Comparison of ENCODE assay signal across 9 cellular contexts in genomic region chr19:38733493-38734175, GRCh38. TPM values are rescaled to one million over a fixed set of nuclear protein-coding genes. Genes with fewer than 3 reads are reported as not detected.
A peak's percentile ranks its signal among the peaks of the same experiment; 100 is the strongest.
DNase-seq lines count a peak whose midpoint lies in the region; ATAC-seq and TF ChIP-seq lines count a peak whose summit lies in the region.
"Had no signal": no experiment of that assay in that cellular context is flagged by ENCODE, and none has a peak within 500 bp of the region (broad histone marks: within the 10 kb centered on the region; RNA-seq: fewer than 3 reads in every experiment).

No MANE protein-coding gene starts in this region.

- peaks cover 25% of the 10 kb centered on the region for H3F3A ChIP-seq in MM.1S (ENCODE audit: insufficient read depth, low read length)

- TF ChIP-seq CTCF in MM.1S (IDR thresholded peaks at IDR 0.05; ENCODE audit: low read length), result no peak
- no peak for TF ChIP-seq CTCF in chondrocyte (IDR thresholded peaks at IDR 0.05)
- TF ChIP-seq CTCF in neural crest cell (conservative IDR thresholded peaks at IDR 0.05), result no peak

- H3K9me3 ChIP-seq in BLaER1 treated with 17β-estradiol and CSF1 and Interleukin-3, amounts not matched to agents 10 nM and 100 nM (replicated peaks in 1 of 11), result no peaks in the 10 kb centered on the region
- no peaks in the 10 kb centered on the region for H3K9me3 ChIP-seq in MM.1S (replicated peaks; ENCODE audit: insufficient read depth, low read length)

- H3K4me3 ChIP-seq in BLaER1 treated with 17β-estradiol and CSF1 and Interleukin-3, amounts not matched to agents 10 nM and 100 nM, result 0 out of 20 replicates have a peak overlapping the region, but pooled peaks of 1 of the 10 experiments have one; percentile 29
- peak overlapping the region; percentile 60 for H3K4me3 ChIP-seq in MM.1S (ENCODE audit: low read length)

- H3K36me3 Mint-ChIP-seq in chondrocyte (ENCODE audit: low read depth) (peaks cover 23% of the 10 kb centered on the region), neural crest cell (ENCODE audit: low read depth) (peaks cover 7% of the 10 kb centered on the region)

- H4K20me1 ChIP-seq in BLaER1 treated with 17β-estradiol and CSF1 and Interleukin-3, amounts not matched to agents 10 nM and 100 nM, result peaks cover 0 to 14% (median 0%) of the 10 kb centered on the region in 11 experiments; a peak in 5 of 22 replicates
- H4K20me1 ChIP-seq in MM.1S (ENCODE audit: insufficient read depth, low read length), result no peaks in the 10 kb centered on the region

- peaks cover 26 to 48% (median 38%) of the 10 kb centered on the region in 10 experiments for H3K4me1 ChIP-seq in BLaER1 treated with 17β-estradiol and CSF1 and Interleukin-3, amounts not matched to agents 10 nM and 100 nM
- H3K4me1 ChIP-seq in MM.1S (ENCODE audit: low read length), result peaks cover 18% of the 10 kb centered on the region

- H3K79me2 ChIP-seq in MM.1S (ENCODE audit: low read length), result no peaks in the 10 kb centered on the region

- H3K4me1 Mint-ChIP-seq in chondrocyte (ENCODE audit: low read depth) (peaks cover 46% of the 10 kb centered on the region), neural crest cell (peaks cover 16% of the 10 kb centered on the region)

- peak overlapping the region; percentile 71 for H2AFZ ChIP-seq in MM.1S (ENCODE audit: low read length)

- H3K9me2 ChIP-seq in MM.1S (replicated peaks; ENCODE audit: insufficient read depth, low read length), result no peaks in the 10 kb centered on the region

- H3K9me3 Mint-ChIP-seq in chondrocyte (ENCODE audit: low read depth) (no peaks in the 10 kb centered on the region), neural crest cell (no peaks in the 10 kb centered on the region)

- H3K4me3 Mint-ChIP-seq in chondrocyte (ENCODE audit: unreplicated experiment), result no peak overlapping the region
- H3K4me3 Mint-ChIP-seq in neural crest cell, result peak overlapping the region; percentile 27

- H3K4me2 ChIP-seq in BLaER1 treated with 17β-estradiol and CSF1 and Interleukin-3, amounts not matched to agents 10 nM and 100 nM, result peak overlapping the region; percentile 58 to 89 (median 74)
- peak overlapping the region; percentile 85 for H3K4me2 ChIP-seq in MM.1S (ENCODE audit: low read depth, low read length)

- DNase-seq in MM.1S, result no peak
- no peak for DNase-seq in chondrocyte (ENCODE audit: low spot score)
- no peak for DNase-seq in neural crest cell (ENCODE audit: low read depth, low spot score)
- no peak for DNase-seq in HuH-7 (ENCODE audit: low spot score)
- no peak for DNase-seq in RKO (ENCODE audit: low spot score)
- DNase-seq in NCI-H82 (lab: John Stamatoyannopoulos, UW), result no peak
- DNase-seq: stimulated activated CD4-positive, alpha-beta T cell treated with anti-CD3 and anti-CD28 coated beads, Interleukin-12 subunit alpha, Interleukin-12 subunit beta, amount 100 ng/mL, for 4 hours had no signal

- H3K27ac ChIP-seq in BLaER1 treated with 17β-estradiol and CSF1 and Interleukin-3, amounts not matched to agents 10 nM and 100 nM, result peak overlapping the region in 8 of 11 experiments; percentile 35 to 74 (median 56); a peak in 12 of 22 replicates
- peak overlapping the region; percentile 77; the same call in 1 of the 2 replicates for H3K27ac ChIP-seq in MM.1S (ENCODE audit: low read length)

- H3K27ac Mint-ChIP-seq in chondrocyte (ENCODE audit: unreplicated experiment) (peak overlapping the region; percentile 78), neural crest cell (ENCODE audit: unreplicated experiment) (no peak overlapping the region)

- H3K27me3 Mint-ChIP-seq in chondrocyte (ENCODE audit: low read depth) (no peaks in the 10 kb centered on the region), neural crest cell (ENCODE audit: low read depth) (peaks cover 31% of the 10 kb centered on the region)

- ATAC-seq in HG03025 (IDR thresholded peaks at IDR 0.05; ENCODE audit: low FRiP score, unreplicated experiment), result no peak

- H3K27me3 ChIP-seq in BLaER1 treated with 17β-estradiol and CSF1 and Interleukin-3, amounts not matched to agents 10 nM and 100 nM, result peaks cover 3 to 20% (median 18%) of the 10 kb centered on the region in 11 experiments; a peak in 20 of 22 replicates
- H3K27me3 ChIP-seq in MM.1S (replicated peaks; ENCODE audit: insufficient read depth, low read length), result peaks cover 4% of the 10 kb centered on the region

- H3K9ac ChIP-seq in BLaER1 treated with 17β-estradiol and CSF1 and Interleukin-3, amounts not matched to agents 10 nM and 100 nM, result peak overlapping the region in 8 of 11 experiments; percentile 21 to 55 (median 37); a peak in 9 of 22 replicates
- peak overlapping the region; percentile 47 for H3K9ac ChIP-seq in MM.1S (ENCODE audit: low read length)

- peaks cover 9 to 34% (median 25%) of the 10 kb centered on the region in 11 experiments for H3K36me3 ChIP-seq in BLaER1 treated with 17β-estradiol and CSF1 and Interleukin-3, amounts not matched to agents 10 nM and 100 nM
- H3K36me3 ChIP-seq in MM.1S (replicated peaks; ENCODE audit: insufficient read depth, low read length), result no peaks in the 10 kb centered on the region

RNA-seq across cellular contexts. Expression of gene CAPN12, which starts 10.6 kb away (rescaled TPM):
- total RNA-seq in chondrocyte (0.40 to 0.44 TPM (median 0.44 TPM) in 3 replicates), neural crest cell (not detected in 2 replicates)

RNA-seq across cellular contexts. Expression of gene LGALS7, which starts 39.7 kb away (rescaled TPM):
- total RNA-seq in chondrocyte (not detected in 3 replicates), neural crest cell (not detected in 2 replicates)

RNA-seq across cellular contexts. Expression of gene LGALS7B, which starts 55.4 kb away (rescaled TPM):
- total RNA-seq in chondrocyte (not detected in 3 replicates), neural crest cell (not detected in 2 replicates)
